22 cellular contexts compared by ENCODE assay signal in genomic region chr1:162256287-162256686, GRCh38.
"Had no signal": no experiment of that assay in that cellular context is flagged by ENCODE, and none has a peak within 500 bp of the region (broad histone marks: within the 10 kb centered on the region; RNA-seq: fewer than 3 reads in every experiment).

No MANE protein-coding gene starts in this region.

- H3K4me3 Mint-ChIP-seq: activated naive CD8-positive, alpha-beta T cell treated with anti-CD3 and anti-CD28 coated beads for 36 hours; natural killer cell treated with Interleukin-12 subunit alpha and Interleukin-12 subunit beta and Interleukin-15 and Interleukin-18, amount 100 ng/mL, for 72 hours; stimulated activated memory B cell treated with anti-CD40 and anti-IgM and Interleukin-4, amounts not matched to agents 10 μg/mL and 1 μg/mL and 100 μg/mL, for 72 hours; type B pancreatic cell had no signal

- FAIRE-seq: TTC549 had no signal

- H3K27me3 ChIP-seq: cardiac muscle cell, sigmoid colon, vagina had no signal

- H3K27ac ChIP-seq: cardiac muscle cell, foreskin keratinocyte, vagina had no signal

- H3K4me3 ChIP-seq: cardiac muscle cell, sigmoid colon, smooth muscle cell, vagina had no signal

- H3K27ac Mint-ChIP-seq: activated naive CD8-positive, alpha-beta T cell treated with anti-CD3 and anti-CD28 coated beads for 36 hours; natural killer cell treated with Interleukin-12 subunit alpha and Interleukin-12 subunit beta and Interleukin-15 and Interleukin-18, amount 100 ng/mL, for 72 hours; stimulated activated memory B cell treated with anti-CD40 and anti-IgM and Interleukin-4, amounts not matched to agents 10 μg/mL and 1 μg/mL and 100 μg/mL, for 72 hours; type B pancreatic cell had no signal

- H3K4me2 ChIP-seq: smooth muscle cell had no signal

- DNase-seq: activated CD4-positive, alpha-beta T cell treated with anti-CD3 and anti-CD28 coated beads, Interleukin-2, amount 50 U/mL, for 4 hours; activated CD8-positive, alpha-beta memory T cell treated with anti-CD3 and anti-CD28 coated beads for 24 hours; activated CD8-positive, alpha-beta memory T cell treated with anti-CD3 and anti-CD28 coated beads, Interleukin-2, amount 50 U/mL, for 48 hours; activated naive CD4-positive, alpha-beta T cell treated with Interleukin-2 at 50 U/mL for 16 hours; activated naive CD8-positive, alpha-beta T cell treated with anti-CD3 and anti-CD28 coated beads for 36 hours; activated T-cell treated with anti-CD3 and anti-CD28 coated beads, Interleukin-2, amount 50 U/mL, for 48 hours; amygdala; cortex of kidney; foreskin keratinocyte; left ventricle myocardium superior; occipital lobe; posterior cingulate gyrus; sigmoid colon; stimulated activated CD4-positive, alpha-beta T cell treated with anti-CD3 and anti-CD28 coated beads, Interleukin-15, amount 100 ng/mL, for 24 hours; T-helper 1 cell had no signal

- H3K36me3 Mint-ChIP-seq: activated naive CD8-positive, alpha-beta T cell treated with anti-CD3 and anti-CD28 coated beads for 36 hours; natural killer cell treated with Interleukin-12 subunit alpha and Interleukin-12 subunit beta and Interleukin-15 and Interleukin-18, amount 100 ng/mL, for 72 hours; stimulated activated memory B cell treated with anti-CD40 and anti-IgM and Interleukin-4, amounts not matched to agents 10 μg/mL and 1 μg/mL and 100 μg/mL, for 72 hours had no signal

- H3K4me1 ChIP-seq: foreskin keratinocyte, vagina had no signal

- H3K36me3 ChIP-seq: cardiac muscle cell, sigmoid colon, vagina had no signal

- H3K9me3 Mint-ChIP-seq: activated naive CD8-positive, alpha-beta T cell treated with anti-CD3 and anti-CD28 coated beads for 36 hours; natural killer cell treated with Interleukin-12 subunit alpha and Interleukin-12 subunit beta and Interleukin-15 and Interleukin-18, amount 100 ng/mL, for 72 hours; type B pancreatic cell had no signal

- H3K27me3 Mint-ChIP-seq: type B pancreatic cell had no signal

- ATAC-seq: foreskin keratinocyte; left ventricle myocardium superior; natural killer cell treated with Interleukin-12 subunit alpha and Interleukin-12 subunit beta and Interleukin-15 and Interleukin-18, amount 100 ng/mL, for 72 hours; stimulated activated memory B cell treated with anti-CD40 and anti-IgM and Interleukin-4, amounts not matched to agents 10 μg/mL and 1 μg/mL and 100 μg/mL, for 72 hours had no signal

- H3K9me3 ChIP-seq: sigmoid colon, vagina had no signal

- H3K4me1 Mint-ChIP-seq: activated naive CD8-positive, alpha-beta T cell treated with anti-CD3 and anti-CD28 coated beads for 36 hours; stimulated activated memory B cell treated with anti-CD40 and anti-IgM and Interleukin-4, amounts not matched to agents 10 μg/mL and 1 μg/mL and 100 μg/mL, for 72 hours had no signal
